Comparison of ENCODE assay signal across 15 cellular contexts in the genomic region with DNA sequence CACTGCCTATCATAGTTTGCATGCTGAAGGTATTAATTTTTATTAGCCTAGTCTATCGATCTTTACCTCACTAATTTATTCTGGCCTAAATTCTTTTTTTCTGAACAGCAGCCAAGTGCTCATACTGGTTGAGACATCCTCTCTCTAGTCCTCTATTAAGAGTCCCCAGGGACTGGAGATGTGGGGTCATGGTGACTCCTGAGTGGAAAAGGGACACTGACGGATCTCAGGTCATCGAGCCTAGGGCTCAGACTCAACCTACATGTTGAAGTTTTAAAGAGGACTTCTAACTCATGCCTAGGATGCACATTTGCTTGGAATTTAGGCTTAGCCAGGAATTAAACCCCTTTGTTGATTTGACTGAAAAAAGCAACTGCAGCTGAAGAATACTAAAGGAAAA.
A peak's percentile ranks its signal among the peaks of the same experiment; 100 is the strongest.
DNase-seq lines count a peak whose midpoint lies in the region; ATAC-seq, FAIRE-seq and TF ChIP-seq lines count a peak whose summit lies in the region.
"Had no signal": no experiment of that assay in that cellular context is flagged by ENCODE, and none has a peak within 500 bp of the region (broad histone marks: within the 10 kb centered on the region; RNA-seq: fewer than 3 reads in every experiment).

No MANE protein-coding gene starts in this region.

- no peak for TF ChIP-seq CTCF in K562 (IDR thresholded peaks at IDR 0.05 in 2 of 3, conservative IDR thresholded peaks at IDR 0.05 in 1 of 3; ENCODE audit: insufficient read depth in 2 of 3, low read depth in 1 of 3, low read length in 3 of 3)
- TF ChIP-seq CTCF in thoracic aorta (IDR thresholded peaks at IDR 0.05) = no peak
- no peak for TF ChIP-seq CTCF in body of pancreas (IDR thresholded peaks at IDR 0.05)

- H3K79me2 ChIP-seq in K562 (ENCODE audit: control insufficient read depth, insufficient read depth, low read length) = no peaks in the 10 kb centered on the region

- in situ Hi-C loops in K562 (cut with MboI) = no loop called here

- peaks cover 6 to 13% of the 10 kb centered on the region in 2 experiments; a peak in 4 of 5 replicates for H3K27me3 ChIP-seq in K562 (ENCODE audit: control insufficient read depth in 2 of 2, insufficient read depth in 2 of 2, low read length in 2 of 2)
- H3K27me3 ChIP-seq in iPS-20b (ENCODE audit: insufficient read depth, low read length) = no peaks in the 10 kb centered on the region
- H3K27me3 ChIP-seq in thoracic aorta (replicated peaks; ENCODE audit: insufficient read depth) = no peaks in the 10 kb centered on the region
- no peaks in the 10 kb centered on the region for H3K27me3 ChIP-seq in small intestine (ENCODE audit: control insufficient read depth in 2 of 2, insufficient read depth in 2 of 2, low read length in 2 of 2)
- no peaks in the 10 kb centered on the region for H3K27me3 ChIP-seq in body of pancreas
- H3K27me3 ChIP-seq: esophagus squamous epithelium had no signal

- H3K36me3 ChIP-seq in K562 (ENCODE audit: control insufficient read depth, insufficient read depth, low read length) (no peaks in the 10 kb centered on the region), iPS-20b (ENCODE audit: insufficient read depth, low read depth, low read length) (no peaks in the 10 kb centered on the region), thoracic aorta (no peaks in the 10 kb centered on the region), small intestine (ENCODE audit: control insufficient read depth in 2 of 2, insufficient read depth in 2 of 2, low read length in 2 of 2) (peaks cover 0 to 7% of the 10 kb centered on the region in 2 donors), body of pancreas (replicated peaks in 1 of 2; ENCODE audit: insufficient read depth in 1 of 2, low read depth in 2 of 2) (no peaks in the 10 kb centered on the region)

- no peak for TF ChIP-seq RAD21 in K562 (CRISPR knock-in tag; conservative IDR thresholded peaks at IDR 0.05 in 1 of 2, IDR thresholded peaks at IDR 0.05 in 1 of 2)

- no peak overlapping the region for H2AFZ ChIP-seq in K562 (ENCODE audit: low read depth, low read length)

- no peak overlapping the region for H3K4me2 ChIP-seq in K562 (ENCODE audit: insufficient read depth, low read length)

- ATAC-seq in K562 = no peak
- no peak for ATAC-seq in thoracic aorta (ENCODE audit: insufficient number of reproducible peaks, low FRiP score, low read depth)
- ATAC-seq in HG03108 (IDR thresholded peaks at IDR 0.05; ENCODE audit: unreplicated experiment) = no peak
- no peak for ATAC-seq in body of pancreas

- H3K9me1 ChIP-seq in K562 (ENCODE audit: control insufficient read depth, insufficient read depth, low read length) = no peaks in the 10 kb centered on the region

- CTCF ChIA-PET in K562 (lab: Yijun Ruan, JAX; ENCODE audit: low intra/inter-chr PET ratio) = no interaction called here

- intact Hi-C loops in K562 (cut with micrococcal nuclease) (no loop called here), body of pancreas (cut with DNase I) (no loop called here)

- no TSS peak for BruUV-seq in K562 (replicated peaks; lab: Mats Ljungman, UMichigan)

- TF ChIP-seq EP300 in K562 (IDR thresholded peaks at IDR 0.05; ENCODE audit: low read length) = no peak

- peak; percentile 36 for DNase-seq in NCI-H82 (lab: John Stamatoyannopoulos, UW)
- DNase-seq in NCI-H82 treated with DMSO at 0.1 percent for 48 hours (lab: John Stamatoyannopoulos, UW; ENCODE audit: unreplicated experiment) = no peak
- no peak for DNase-seq in K562 (ENCODE audit: extremely low read depth in 1 of 4, low spot score in 3 of 4)
- no peak for DNase-seq in thoracic aorta (ENCODE audit: low spot score)
- no peak for DNase-seq in small intestine
- DNase-seq in body of pancreas = no peak
- DNase-seq: activated T-cell treated with anti-CD3 and anti-CD28 coated beads for 4 hours; esophagus squamous epithelium; NCI-H2081; occipital lobe; stimulated activated CD4-positive, alpha-beta T cell treated with anti-CD3 and anti-CD28 coated beads, Interleukin-2, amount 100 ng/mL, for 24 hours; stimulated activated naive CD4-positive, alpha-beta T cell treated with Interleukin-2 at 50 U/mL for 16 hours had no signal

- H4K20me1 ChIP-seq in K562 (replicated peaks; ENCODE audit: control insufficient read depth, insufficient read depth, low read length) = no peaks in the 10 kb centered on the region

- H3K27ac ChIP-seq in K562 (ENCODE audit: extremely low read depth, low read depth, low read length) = no peak overlapping the region
- no peak overlapping the region for H3K27ac ChIP-seq in iPS-20b (ENCODE audit: low read length)
- peak overlapping the region; percentile 15 to 27 for H3K27ac ChIP-seq in thoracic aorta
- no peak overlapping the region for H3K27ac ChIP-seq in small intestine (ENCODE audit: low read depth in 1 of 2, low read length in 1 of 2)
- no peak overlapping the region for H3K27ac ChIP-seq in body of pancreas
- H3K27ac ChIP-seq: esophagus squamous epithelium had no signal

- POLR2A ChIA-PET in K562 (lab: Yijun Ruan, JAX) = interaction anchor here (0.6 to 1.7 kb wide), 2 partner anchors 8 to 27 kb away, joined by 3 to 6 read pairs; no protein-coding TSS in a partner anchor

- no peaks in the 10 kb centered on the region for H3K9me3 ChIP-seq in K562 (replicated peaks; ENCODE audit: control insufficient read depth, insufficient read depth, low read depth, low read length)
- H3K9me3 ChIP-seq in iPS-20b (ENCODE audit: insufficient read depth, low read depth, low read length) = no peaks in the 10 kb centered on the region
- no peaks in the 10 kb centered on the region for H3K9me3 ChIP-seq in thoracic aorta
- H3K9me3 ChIP-seq in small intestine (ENCODE audit: control insufficient read depth, low read depth) = no peaks in the 10 kb centered on the region
- no peaks in the 10 kb centered on the region for H3K9me3 ChIP-seq in body of pancreas
- H3K9me3 ChIP-seq: esophagus squamous epithelium had no signal

- H3K4me3 ChIP-seq in K562 = no peak overlapping the region
- no peak overlapping the region for H3K4me3 ChIP-seq in iPS-20b (ENCODE audit: low read length)
- H3K4me3 ChIP-seq in thoracic aorta = no peak overlapping the region
- no peak overlapping the region for H3K4me3 ChIP-seq in small intestine (ENCODE audit: low read depth in 1 of 2, low read length in 2 of 2)
- no peak overlapping the region for H3K4me3 ChIP-seq in body of pancreas
- H3K4me3 ChIP-seq: esophagus squamous epithelium had no signal

- no peaks in the 10 kb centered on the region for H3K4me1 ChIP-seq in K562 (replicated peaks in 1 of 2; ENCODE audit: control insufficient read depth in 2 of 2, insufficient read depth in 2 of 2, low read length in 2 of 2)
- peaks cover 28% of the 10 kb centered on the region for H3K4me1 ChIP-seq in iPS-20b (ENCODE audit: insufficient read depth, low read length)
- peaks cover 11 to 23% of the 10 kb centered on the region in 2 donors for H3K4me1 ChIP-seq in thoracic aorta (ENCODE audit: control insufficient read depth in 1 of 2, low read depth in 2 of 2)
- H3K4me1 ChIP-seq in small intestine (ENCODE audit: control insufficient read depth in 2 of 2, insufficient read depth in 1 of 2, low read depth in 1 of 2, low read length in 1 of 2) = peaks cover 4 to 7% of the 10 kb centered on the region in 2 donors
- H3K4me1 ChIP-seq in body of pancreas = peaks cover 8% of the 10 kb centered on the region

- WGBS in K562 (ENCODE audit: insufficient coverage, low coverage, missing lambda C conversion rate) = 0% methylated on average over 3 of the region's 3 CpGs
- 70 to 82% (median 73%) methylated on average over 3 of the region's 3 CpGs for WGBS in small intestine, 3 donors
- 65 to 70% methylated on average over 3 of the region's 3 CpGs for WGBS in body of pancreas, 2 donors

- TF ChIP-seq POLR2A in K562 (conservative IDR thresholded peaks at IDR 0.05) = no peak
- no peak for TF ChIP-seq POLR2A in body of pancreas (IDR thresholded peaks at IDR 0.05)

- H3K9ac ChIP-seq in K562 (ENCODE audit: insufficient read depth in 1 of 2, low read depth in 2 of 2, low read length in 2 of 2) (no peak overlapping the region), iPS-20b (ENCODE audit: low read depth, low read length) (peak overlapping the region; percentile 47; the same call in 1 of the 2 replicates)

- peak; percentile 29 for FAIRE-seq in K562 (lab: Jason Lieb, UNC)
- FAIRE-seq in small intestine (lab: Jason Lieb, UNC) = no peak
- FAIRE-seq: islet of Langerhans had no signal

TF ChIP-seq in K562, 482 proteins besides CTCF, POLR2A, EP300 and RAD21 (continues in another document):
- no peak for TF ChIP-seq LARP7 (IDR thresholded peaks at IDR 0.05)
- no peak for TF ChIP-seq HLTF (IDR thresholded peaks at IDR 0.05)
- no peak for TF ChIP-seq HIVEP1 (CRISPR knock-in tag; IDR thresholded peaks at IDR 0.05)
- TF ChIP-seq PCBP2 (IDR thresholded peaks at IDR 0.05; ENCODE audit: low read depth, low read length, poor library complexity, severe bottlenecking) = no peak
- TF ChIP-seq E2F5 (CRISPR knock-in tag; IDR thresholded peaks at IDR 0.05) = no peak
- TF ChIP-seq BCL6 (CRISPR knock-in tag; IDR thresholded peaks at IDR 0.05) = no peak
- TF ChIP-seq CCNT2 (IDR thresholded peaks at IDR 0.05; ENCODE audit: borderline replicate concordance, extremely low read depth, insufficient read length, low read depth, low read length) = no peak
- no peak for TF ChIP-seq GABPB1 (CRISPR knock-in tag; IDR thresholded peaks at IDR 0.05)
- TF ChIP-seq ZBTB49 (CRISPR knock-in tag; IDR thresholded peaks at IDR 0.05; ENCODE audit: borderline replicate concordance) = no peak

Comparison
In these comparisons a context has a peak if more than half of its experiments do, and no peak if none do; other contexts are left out.
1. H3K27ac ChIP-seq: peak in thoracic aorta (2 of 2); none in K562 (single experiment), iPS-20b (single experiment), small intestine (0 of 2) and body of pancreas (0 of 4).